Comparison of ENCODE assay signal across 7 cellular contexts in genomic region chr3:182913889-182914288, GRCh38.
DNase-seq lines count a peak whose midpoint lies in the region; ATAC-seq and TF ChIP-seq lines count a peak whose summit lies in the region.

No MANE protein-coding gene starts in this region.

- H3K4me1 ChIP-seq in mucosa of descending colon (ENCODE audit: low read depth) (no peaks in the 10 kb centered on the region), thyroid gland (no peaks in the 10 kb centered on the region)

- intact Hi-C loops in mucosa of descending colon (cut with DNase I, micrococcal nuclease) (no loop called here), thyroid gland (cut with DNase I) (no loop called here)

- no peaks in the 10 kb centered on the region for H3K9me3 ChIP-seq in KOPT-K1 (ENCODE audit: insufficient read depth, low read length, poor library complexity, severe bottlenecking)
- no peaks in the 10 kb centered on the region for H3K9me3 ChIP-seq in mucosa of descending colon
- H3K9me3 ChIP-seq in thyroid gland, result no peaks in the 10 kb centered on the region

- H3K27ac ChIP-seq in KOPT-K1 (ENCODE audit: low read depth, low read length, poor library complexity, severe bottlenecking), result peak overlapping the region; percentile 92
- no peak overlapping the region for H3K27ac ChIP-seq in thyroid gland

- H3K4me3 ChIP-seq in mucosa of descending colon (no peak overlapping the region), thyroid gland (replicated peaks in 1 of 3) (no peak overlapping the region)

- TF ChIP-seq CTCF in mucosa of descending colon (IDR thresholded peaks at IDR 0.05) (no peak), thyroid gland (IDR thresholded peaks at IDR 0.05) (no peak)

- peak; percentile 91 for ATAC-seq in GM18868 (IDR thresholded peaks at IDR 0.05; ENCODE audit: unreplicated experiment)
- peak; percentile 95 for ATAC-seq in GM21723 (IDR thresholded peaks at IDR 0.05; ENCODE audit: unreplicated experiment)
- ATAC-seq in mucosa of descending colon, result peak; percentile 46

- H3K36me3 ChIP-seq in KOPT-K1 (ENCODE audit: insufficient read depth, low read length), result peaks cover 10% of the 10 kb centered on the region; the same call in 1 of the 2 replicates
- H3K36me3 ChIP-seq in mucosa of descending colon (ENCODE audit: low read depth), result no peaks in the 10 kb centered on the region
- H3K36me3 ChIP-seq in thyroid gland, result peaks cover 0 to 6% of the 10 kb centered on the region in 2 donors

- WGBS in thyroid gland, 2 donors, result 86 to 91% methylated on average over 4 of the region's 4 CpGs

- no peak for TF ChIP-seq POLR2A in thyroid gland (IDR thresholded peaks at IDR 0.05)

- DNase-seq in mucosa of descending colon (no peak), dermis blood vessel endothelial cell (no peak), thyroid gland (no peak), T-helper 9 cell (no peak)

- no peaks in the 10 kb centered on the region for H3K27me3 ChIP-seq in thyroid gland
